ENCODE assay signal across 15 cellular contexts in genomic region chr3:101732240-101732641, GRCh38.
"Had no signal": no experiment of that assay in that cellular context is flagged by ENCODE, and none has a peak within 500 bp of the region (broad histone marks: within the 10 kb centered on the region; RNA-seq: fewer than 3 reads in every experiment).

No MANE protein-coding gene starts in this region.

- H2AFZ ChIP-seq: parathyroid adenoma had no signal

- H3K4me1 Mint-ChIP-seq: activated naive CD8-positive, alpha-beta T cell treated with anti-CD3 and anti-CD28 coated beads for 36 hours; endodermal cell; stimulated activated effector memory CD8-positive, alpha-beta T cell treated with anti-CD3 and anti-CD28 coated beads, Interleukin-12 subunit alpha, Interleukin-12 subunit beta, amount 100 ng/mL, for 72 hours had no signal

- H3K27ac ChIP-seq: parathyroid adenoma, tibial artery, vagina had no signal

- H3K27me3 Mint-ChIP-seq: activated CD4-positive, alpha-beta T cell treated with anti-CD3 and anti-CD28 coated beads, Interleukin-2, amount 10 ng/mL, durations not matched to agents 7 days and 5 days; activated naive CD8-positive, alpha-beta T cell treated with anti-CD3 and anti-CD28 coated beads for 36 hours; naive B cell; T-cell had no signal

- H3K4me1 ChIP-seq: parathyroid adenoma, tibial artery, vagina had no signal

- H3K9me3 ChIP-seq: tibial artery, vagina had no signal

- H3K9me3 Mint-ChIP-seq: activated naive CD8-positive, alpha-beta T cell treated with anti-CD3 and anti-CD28 coated beads for 36 hours; naive B cell; stimulated activated effector memory CD8-positive, alpha-beta T cell treated with anti-CD3 and anti-CD28 coated beads, Interleukin-12 subunit alpha, Interleukin-12 subunit beta, amount 100 ng/mL, for 72 hours; T-cell had no signal

- H3K4me3 ChIP-seq: lung, tibial artery, vagina had no signal

- H3K27ac Mint-ChIP-seq: activated CD4-positive, alpha-beta T cell treated with anti-CD3 and anti-CD28 coated beads, Interleukin-2, amount 10 ng/mL, durations not matched to agents 7 days and 5 days; activated naive CD8-positive, alpha-beta T cell treated with anti-CD3 and anti-CD28 coated beads for 36 hours; endodermal cell; naive B cell; stimulated activated effector memory CD8-positive, alpha-beta T cell treated with anti-CD3 and anti-CD28 coated beads, Interleukin-12 subunit alpha, Interleukin-12 subunit beta, amount 100 ng/mL, for 72 hours; T-cell had no signal

- H3K27me3 ChIP-seq: tibial artery, vagina had no signal

- H3K4me3 Mint-ChIP-seq: activated CD4-positive, alpha-beta T cell treated with anti-CD3 and anti-CD28 coated beads, Interleukin-2, amount 10 ng/mL, durations not matched to agents 7 days and 5 days; activated naive CD8-positive, alpha-beta T cell treated with anti-CD3 and anti-CD28 coated beads for 36 hours; endodermal cell; naive B cell; stimulated activated effector memory CD8-positive, alpha-beta T cell treated with anti-CD3 and anti-CD28 coated beads, Interleukin-12 subunit alpha, Interleukin-12 subunit beta, amount 100 ng/mL, for 72 hours; T-cell had no signal

- ATAC-seq: stimulated activated effector memory CD8-positive, alpha-beta T cell treated with anti-CD3 and anti-CD28 coated beads, Interleukin-12 subunit alpha, Interleukin-12 subunit beta, amount 100 ng/mL, for 72 hours; T-cell had no signal

- H3K9ac ChIP-seq: parathyroid adenoma had no signal

- DNase-seq: activated CD4-positive, alpha-beta T cell treated with anti-CD3 and anti-CD28 coated beads, Interleukin-2, amount 10 ng/mL, durations not matched to agents 7 days and 5 days; activated CD8-positive, alpha-beta memory T cell treated with anti-CD3 and anti-CD28 coated beads, Interleukin-2, amount 50 U/mL, for 48 hours; activated naive CD8-positive, alpha-beta T cell treated with anti-CD3 and anti-CD28 coated beads for 36 hours; cerebellar nuclear complex; endodermal cell; glutamatergic neuron; naive B cell; retina; T-cell; T-helper 9 cell; tibial artery had no signal
